Comparison of ENCODE assay signal across 1 cellular context in the genomic region with DNA sequence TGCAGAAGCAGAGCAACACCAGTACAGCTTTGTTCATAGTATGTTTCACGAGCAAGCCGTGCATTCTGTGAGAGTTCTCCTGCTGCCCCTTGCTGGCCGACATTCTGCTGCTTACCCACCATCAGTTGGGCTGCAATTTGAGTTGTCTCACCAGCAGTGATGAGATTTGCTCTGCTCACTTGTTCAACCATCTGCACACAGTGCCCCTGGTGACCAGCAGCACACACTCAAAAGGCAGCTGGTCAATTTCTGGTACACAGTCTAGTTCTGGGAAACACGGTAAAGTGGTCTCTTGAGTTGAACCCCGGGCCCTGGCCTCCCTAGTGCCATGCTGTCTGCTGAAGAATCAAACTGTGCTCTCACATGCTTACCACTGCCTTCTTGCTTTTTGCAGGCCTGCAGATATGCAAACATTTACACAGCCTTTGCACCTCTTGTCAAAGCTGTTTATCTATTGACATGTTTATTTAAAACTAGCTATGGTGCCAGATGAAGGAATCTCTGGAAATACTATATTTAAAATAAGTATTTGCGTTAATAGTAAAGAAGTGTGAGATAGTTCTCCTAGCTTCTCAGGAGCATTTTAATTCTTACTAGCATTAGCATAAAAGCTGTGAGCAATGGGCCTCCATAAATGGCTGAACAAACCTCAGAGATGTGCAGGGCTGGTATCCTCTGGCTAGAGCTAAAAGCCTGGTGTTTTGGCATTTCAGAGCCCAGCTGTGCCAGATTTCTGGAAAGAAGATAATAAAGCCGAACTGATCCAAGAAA.
TF ChIP-seq lines count a peak whose summit lies in the region.

No MANE protein-coding gene starts in this region.

TF ChIP-seq in SK-N-SH treated with all-trans-retinoic acid at 6 μM for 48 hours, 23 proteins besides CTCF, POLR2A, EP300 and RAD21 (continued from another document):
- TF ChIP-seq, protein P1, sequence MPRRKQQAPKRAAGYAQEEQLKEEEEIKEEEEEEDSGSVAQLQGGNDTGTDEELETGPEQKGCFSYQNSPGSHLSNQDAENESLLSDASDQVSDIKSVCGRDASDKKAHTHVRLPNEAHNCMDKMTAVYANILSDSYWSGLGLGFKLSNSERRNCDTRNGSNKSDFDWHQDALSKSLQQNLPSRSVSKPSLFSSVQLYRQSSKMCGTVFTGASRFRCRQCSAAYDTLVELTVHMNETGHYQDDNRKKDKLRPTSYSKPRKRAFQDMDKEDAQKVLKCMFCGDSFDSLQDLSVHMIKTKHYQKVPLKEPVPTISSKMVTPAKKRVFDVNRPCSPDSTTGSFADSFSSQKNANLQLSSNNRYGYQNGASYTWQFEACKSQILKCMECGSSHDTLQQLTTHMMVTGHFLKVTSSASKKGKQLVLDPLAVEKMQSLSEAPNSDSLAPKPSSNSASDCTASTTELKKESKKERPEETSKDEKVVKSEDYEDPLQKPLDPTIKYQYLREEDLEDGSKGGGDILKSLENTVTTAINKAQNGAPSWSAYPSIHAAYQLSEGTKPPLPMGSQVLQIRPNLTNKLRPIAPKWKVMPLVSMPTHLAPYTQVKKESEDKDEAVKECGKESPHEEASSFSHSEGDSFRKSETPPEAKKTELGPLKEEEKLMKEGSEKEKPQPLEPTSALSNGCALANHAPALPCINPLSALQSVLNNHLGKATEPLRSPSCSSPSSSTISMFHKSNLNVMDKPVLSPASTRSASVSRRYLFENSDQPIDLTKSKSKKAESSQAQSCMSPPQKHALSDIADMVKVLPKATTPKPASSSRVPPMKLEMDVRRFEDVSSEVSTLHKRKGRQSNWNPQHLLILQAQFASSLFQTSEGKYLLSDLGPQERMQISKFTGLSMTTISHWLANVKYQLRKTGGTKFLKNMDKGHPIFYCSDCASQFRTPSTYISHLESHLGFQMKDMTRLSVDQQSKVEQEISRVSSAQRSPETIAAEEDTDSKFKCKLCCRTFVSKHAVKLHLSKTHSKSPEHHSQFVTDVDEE (CRISPR knock-in tag; IDR thresholded peaks at IDR 0.05), result no peak
- TF ChIP-seq ZC3H10 (CRISPR knock-in tag; IDR thresholded peaks at IDR 0.05) (no peak), RARB (CRISPR knock-in tag; IDR thresholded peaks at IDR 0.05) (no peak), ZNF565 (CRISPR knock-in tag; conservative IDR thresholded peaks at IDR 0.05; ENCODE audit: low read depth) (no peak)
